In genomic region chr16:81737885-81738536, GRCh38 we compare ENCODE assay signal across 8 cellular contexts. TPM values are rescaled to one million over a fixed set of nuclear protein-coding genes. Genes with fewer than 3 reads are reported as not detected.
DNase-seq lines count a peak whose midpoint lies in the region; FAIRE-seq and TF ChIP-seq lines count a peak whose summit lies in the region.

No MANE protein-coding gene starts in this region.

- peaks cover 2% of the 10 kb centered on the region for H3K4me1 ChIP-seq in ovary (ENCODE audit: insufficient read depth)
- peaks cover 7% of the 10 kb centered on the region for H3K4me1 ChIP-seq in testis

- no peak for TF ChIP-seq EP300 in ovary (IDR thresholded peaks at IDR 0.05)

- H3K27me3 ChIP-seq in MG63 (no peaks in the 10 kb centered on the region), ovary (no peaks in the 10 kb centered on the region), testis (no peaks in the 10 kb centered on the region)

- peak; percentile 71 for DNase-seq in EH (ENCODE audit: low read depth)
- peak; percentile 76 for DNase-seq in H54 (ENCODE audit: insufficient read length, low spot score)
- DNase-seq in MG63: peak; percentile 57
- peak; percentile 27 for DNase-seq in SIG-M5 (lab: John Stamatoyannopoulos, UW)
- peak; percentile 74 for DNase-seq in activated gamma-delta T cell treated with anti-CD3 and anti-CD28 coated beads, Interleukin-2, amount 50 U/mL, for 16 hours (ENCODE audit: low read depth)
- DNase-seq in frontal cortex (ENCODE audit: low spot score in 2 of 2): peak; percentile 63 to 81
- DNase-seq in ovary: peak; percentile 63 to 81 (median 77)
- DNase-seq in testis: peak; percentile 86

- no peak for FAIRE-seq in H54 (lab: Jason Lieb, UNC)
- no peak for FAIRE-seq in frontal cortex (lab: Jason Lieb, UNC)

- H3K36me3 ChIP-seq in MG63: no peaks in the 10 kb centered on the region
- no peaks in the 10 kb centered on the region for H3K36me3 ChIP-seq in ovary
- no peaks in the 10 kb centered on the region for H3K36me3 ChIP-seq in testis (ENCODE audit: low read depth, missing control alignments)

- intact Hi-C loops in ovary (cut with DNase I): loop anchor here in 2 of 4 donors (10.0 kb wide), 2 partner anchors 533 to 733 kb away; partner anchors contain the start of genes CENPN (in 1 of the 2) and CMC2 (in 1 of the 2)
- intact Hi-C loops in testis (cut with DNase I; ENCODE audit: low total_unique reads): no loop called here

- H3K9me3 ChIP-seq in MG63 (no peaks in the 10 kb centered on the region), ovary (no peaks in the 10 kb centered on the region), testis (no peaks in the 10 kb centered on the region)

- WGBS in ovary, 3 donors: 5 to 15% (median 7%) methylated on average over 22 of the region's 22 CpGs
- WGBS in testis, 2 donors: 23 to 31% methylated on average over 21 to 22 of the region's 22 CpGs

- H3K27ac ChIP-seq in ovary (no peak overlapping the region), testis (no peak overlapping the region)

- peak; percentile 32 to 82 (median 81) for TF ChIP-seq CTCF in ovary (IDR thresholded peaks at IDR 0.05)
- peak; percentile 75 to 80 (median 76) for TF ChIP-seq CTCF in testis (IDR thresholded peaks at IDR 0.05)

- no peak for TF ChIP-seq POLR2A in H54 (IDR thresholded peaks at IDR 0.05; ENCODE audit: low read depth, low read length)
- TF ChIP-seq POLR2A in ovary (IDR thresholded peaks at IDR 0.05): no peak
- TF ChIP-seq POLR2A in testis (IDR thresholded peaks at IDR 0.05): no peak

- H3K4me3 ChIP-seq in MG63 (peak overlapping the region; percentile 22; the same call in 1 of the 2 replicates), ovary (no peak overlapping the region), testis (no peak overlapping the region)

RNA-seq across cellular contexts. Expression of gene PLCG2, which starts 41.1 kb away (rescaled TPM):
- 0.37 and 1.0 TPM in 2 replicates for total RNA-seq in MG63 (2014; rRNA removed; shearing (Covaris generic); ENCODE audit: low replicate concordance)
- total RNA-seq in frontal cortex (1.2 TPM), ovary (10 to 100 TPM in 1 of 7 donors, 1 to 10 TPM in 6; 3.6 to 16.4 (median 5.6) TPM), testis (10 to 100 TPM in 1 of 2 donors, 1 to 10 TPM in 1; 8.0 to 11.3 TPM)
- polyA plus RNA-seq in ovary (10 to 100 TPM in 1 of 2 donors, 1 to 10 TPM in 1; 3.3 to 11.8 TPM), testis (ENCODE audit: insufficient read depth, low read depth, low replicate concordance) (6.8 TPM)

Comparison
In these comparisons a context has a peak if more than half of its experiments do, and no peak if none do; other contexts are left out.
1. DNase-seq: peak in every context shown above with its lines; median percentile 86 in testis; 77 in ovary; 76 in H54; 74 in activated gamma-delta T cell treated with anti-CD3 and anti-CD28 coated beads, Interleukin-2, amount 50 U/mL, for 16 hours; 72 in frontal cortex; 71 in EH; 57 in MG63; 27 in SIG-M5.